Comparison of ENCODE assay signal across 19 cellular contexts in genomic region chr9:79012561-79012960, GRCh38.
DNase-seq lines count a peak whose midpoint lies in the region; ATAC-seq and TF ChIP-seq lines count a peak whose summit lies in the region.
"Had no signal": no experiment of that assay in that cellular context is flagged by ENCODE, and none has a peak within 500 bp of the region (broad histone marks: within the 10 kb centered on the region; RNA-seq: fewer than 3 reads in every experiment).

No MANE protein-coding gene starts in this region.

- H2AK5ac ChIP-seq in IMR-90 (ENCODE audit: low read depth, low read length): no peak overlapping the region

- H3K9me3 Mint-ChIP-seq in activated T-helper 17 cell treated with anti-CD3 and anti-CD28 coated beads, Interleukin-2, amount 50 U/mL, for 72 hours: peaks cover 4% of the 10 kb centered on the region
- no peaks in the 10 kb centered on the region for H3K9me3 Mint-ChIP-seq in chondrocyte (ENCODE audit: low read depth)

- no peak for TF ChIP-seq RAD21 in IMR-90 (IDR thresholded peaks at IDR 0.05; ENCODE audit: low read length)

- CTCF ChIA-PET in BJ (lab: Yijun Ruan, JAX): no interaction called here
- CTCF ChIA-PET in IMR-90 (lab: Yijun Ruan, JAX): no interaction called here

- no peak overlapping the region for H3K4ac ChIP-seq in IMR-90 (ENCODE audit: low read depth, low read length)

- dilution Hi-C loops in IMR-90 (cut with HindIII; ENCODE audit: low sequenced_read_pairs, unreplicated experiment): no loop called here

- H3K79me1 ChIP-seq in IMR-90 (ENCODE audit: low read depth in 1 of 2, low read length in 2 of 2): peaks cover 0 to 3% of the 10 kb centered on the region in 2 experiments; a peak in 2 of 4 replicates

- BruUV-seq in IMR-90 (replicated peaks; lab: Mats Ljungman, UMichigan): no TSS peak

- POLR2A ChIA-PET in BJ (lab: Charles Lee) (interaction anchor here (1.7 kb wide), 1 partner anchor 10 kb away, joined by 5 read pairs; no protein-coding TSS in a partner anchor), IMR-90 (lab: Charles Lee; ENCODE audit: unreplicated experiment) (no interaction called here)

- intact Hi-C loops in IMR-90 (cut with micrococcal nuclease): no loop called here
- intact Hi-C loops in esophagus muscularis mucosa (cut with DNase I): no loop called here

- H3K4me3 ChIP-seq in BJ (ENCODE audit: low read depth, low read length) (no peak overlapping the region), IMR-90 (ENCODE audit: insufficient read depth, low read depth, low read length) (no peak overlapping the region), cardiac fibroblast (replicated peaks in 1 of 2; ENCODE audit: low read depth in 2 of 2, low read length in 2 of 2) (no peak overlapping the region), esophagus muscularis mucosa (no peak overlapping the region)
- H3K4me3 ChIP-seq: prostate gland, stomach had no signal

- no peak overlapping the region for H3K27ac ChIP-seq in IMR-90 (ENCODE audit: insufficient read depth, low read length)
- H3K27ac ChIP-seq in esophagus muscularis mucosa (replicated peaks in 1 of 4): no peak overlapping the region
- H3K27ac ChIP-seq: prostate gland, stomach had no signal

- in situ Hi-C loops in IMR-90 (cut with MboI; ENCODE audit: low sequenced_read_pairs): no loop called here

- H3K36me3 ChIP-seq in BJ (ENCODE audit: control insufficient read depth, insufficient read depth, low read length): no peaks in the 10 kb centered on the region
- H3K36me3 ChIP-seq in IMR-90 (ENCODE audit: control insufficient read depth, insufficient read depth, low read length): no peaks in the 10 kb centered on the region
- no peaks in the 10 kb centered on the region for H3K36me3 ChIP-seq in esophagus muscularis mucosa
- H3K36me3 ChIP-seq: prostate gland, stomach had no signal

- H3K18ac ChIP-seq in IMR-90 (ENCODE audit: low read depth, low read length): peak overlapping the region; percentile 57; the same call in 1 of the 2 replicates

- H3K56ac ChIP-seq in IMR-90 (ENCODE audit: extremely low read depth, insufficient read depth, low read length): no peak overlapping the region

- no peaks in the 10 kb centered on the region for H3K27me3 Mint-ChIP-seq in activated T-helper 17 cell treated with anti-CD3 and anti-CD28 coated beads, Interleukin-2, amount 50 U/mL, for 72 hours
- no peaks in the 10 kb centered on the region for H3K27me3 Mint-ChIP-seq in chondrocyte (ENCODE audit: low read depth)
- H3K27me3 Mint-ChIP-seq: B cell had no signal

- H2BK15ac ChIP-seq in IMR-90 (ENCODE audit: low read depth, low read length): no peak overlapping the region

- H3K23ac ChIP-seq in IMR-90 (ENCODE audit: low read depth, low read length): no peak overlapping the region

- no peak overlapping the region for H3K27ac Mint-ChIP-seq in activated T-helper 17 cell treated with anti-CD3 and anti-CD28 coated beads, Interleukin-2, amount 50 U/mL, for 72 hours
- no peak overlapping the region for H3K27ac Mint-ChIP-seq in chondrocyte (ENCODE audit: unreplicated experiment)
- H3K27ac Mint-ChIP-seq: activated T-cell treated with anti-CD3 and anti-CD28 coated beads, Interleukin-2, amount 50 U/mL, for 72 hours; B cell had no signal

- peak overlapping the region; percentile 60; the same call in 1 of the 2 replicates for H4K91ac ChIP-seq in IMR-90 (ENCODE audit: insufficient read depth, low read depth, low read length)

- H3K4me1 ChIP-seq in IMR-90 (ENCODE audit: control insufficient read depth, insufficient read depth, low read length) (peaks cover 13% of the 10 kb centered on the region), esophagus muscularis mucosa (no peaks in the 10 kb centered on the region)
- H3K4me1 ChIP-seq: prostate gland, stomach had no signal

- no peak overlapping the region for H4K5ac ChIP-seq in IMR-90 (ENCODE audit: low read depth, low read length)

- H3K9me3 ChIP-seq in IMR-90 (ENCODE audit: control insufficient read depth, insufficient read depth, low read length): no peaks in the 10 kb centered on the region
- no peaks in the 10 kb centered on the region for H3K9me3 ChIP-seq in esophagus muscularis mucosa
- H3K9me3 ChIP-seq: prostate gland, stomach had no signal

- TF ChIP-seq CTCF in BJ (IDR thresholded peaks at IDR 0.05; ENCODE audit: insufficient read depth, low read depth, low read length) (no peak), IMR-90 (conservative IDR thresholded peaks at IDR 0.05; ENCODE audit: low read depth, low read length) (no peak), cardiac fibroblast (IDR thresholded peaks at IDR 0.05; ENCODE audit: low read depth, low read length) (no peak), esophagus muscularis mucosa (IDR thresholded peaks at IDR 0.05) (no peak), chondrocyte (IDR thresholded peaks at IDR 0.05) (no peak)

- DNase-seq in BJ (ENCODE audit: low read depth) (peak; percentile 42), IMR-90 (peak; percentile 70), cardiac fibroblast (ENCODE audit: low read depth in 2 of 2) (peak; percentile 26 to 72), lung microvascular endothelial cell (ENCODE audit: low read depth in 2 of 2) (peak; percentile 81 to 94), esophagus muscularis mucosa (ENCODE audit: extremely low spot score) (no peak), chondrocyte (ENCODE audit: low spot score) (no peak), NCI-H774 (lab: John Stamatoyannopoulos, UW) (no peak)
- DNase-seq: activated CD4-positive, alpha-beta T cell treated with anti-CD3 and anti-CD28 coated beads, Interleukin-2, amount 50 U/mL, for 4 hours; activated T-cell treated with anti-CD3 and anti-CD28 coated beads, Interleukin-2, amount 50 U/mL, for 72 hours; cortex of kidney; left ventricle myocardium superior; NCI-H1930; NCI-H510A treated with DMSO at 0.1 percent for 48 hours; stomach had no signal

- no peaks in the 10 kb centered on the region for H4K20me1 ChIP-seq in IMR-90 (ENCODE audit: insufficient read depth, low read length)

- peak overlapping the region; percentile 52; the same call in 1 of the 2 replicates for H2BK20ac ChIP-seq in IMR-90 (ENCODE audit: low read depth, low read length)

- peak overlapping the region; percentile 98 for H2BK5ac ChIP-seq in IMR-90 (ENCODE audit: low read depth, low read length, poor library complexity, severe bottlenecking)

- no peak overlapping the region for H3K4me3 Mint-ChIP-seq in activated T-helper 17 cell treated with anti-CD3 and anti-CD28 coated beads, Interleukin-2, amount 50 U/mL, for 72 hours
- no peak overlapping the region for H3K4me3 Mint-ChIP-seq in chondrocyte (ENCODE audit: unreplicated experiment)
- H3K4me3 Mint-ChIP-seq: activated T-cell treated with anti-CD3 and anti-CD28 coated beads, Interleukin-2, amount 50 U/mL, for 72 hours; B cell had no signal

- TF ChIP-seq POLR2A in IMR-90 (IDR thresholded peaks at IDR 0.05; ENCODE audit: low read depth, low read length): no peak
- TF ChIP-seq POLR2A in esophagus muscularis mucosa (IDR thresholded peaks at IDR 0.05; ENCODE audit: low read depth): no peak

- peak overlapping the region in 1 of 2 experiments; percentile 20; a peak in 2 of 4 replicates for H4K8ac ChIP-seq in IMR-90 (ENCODE audit: low read depth in 2 of 2, low read length in 2 of 2)

- no peak overlapping the region for H3K4me2 ChIP-seq in IMR-90 (ENCODE audit: low read depth, low read length)

- H2AFZ ChIP-seq in IMR-90 (replicated peaks; ENCODE audit: low read length, poor library complexity): no peak overlapping the region

- H3K27me3 ChIP-seq in BJ (ENCODE audit: control insufficient read depth, insufficient read depth, low read length) (no peaks in the 10 kb centered on the region), IMR-90 (ENCODE audit: control insufficient read depth, insufficient read depth, low read length) (no peaks in the 10 kb centered on the region), esophagus muscularis mucosa (no peaks in the 10 kb centered on the region)
- H3K27me3 ChIP-seq: stomach had no signal

- peaks cover 7% of the 10 kb centered on the region for H3K9me1 ChIP-seq in IMR-90 (ENCODE audit: insufficient read depth, low read length)

- no peaks in the 10 kb centered on the region for H3K36me3 Mint-ChIP-seq in activated T-helper 17 cell treated with anti-CD3 and anti-CD28 coated beads, Interleukin-2, amount 50 U/mL, for 72 hours (ENCODE audit: low read depth)
- H3K36me3 Mint-ChIP-seq in chondrocyte (ENCODE audit: low read depth): no peaks in the 10 kb centered on the region

- H3K9ac ChIP-seq in IMR-90 (ENCODE audit: low read depth, low read length): no peak overlapping the region

- no peak overlapping the region for H3K14ac ChIP-seq in IMR-90 (replicated peaks; ENCODE audit: low read depth, low read length)

- H3K4me1 Mint-ChIP-seq in activated T-helper 17 cell treated with anti-CD3 and anti-CD28 coated beads, Interleukin-2, amount 50 U/mL, for 72 hours: no peaks in the 10 kb centered on the region
- H3K4me1 Mint-ChIP-seq in chondrocyte (ENCODE audit: low read depth): peaks cover 29% of the 10 kb centered on the region

- no peak overlapping the region for H2AK9ac ChIP-seq in IMR-90 (replicated peaks; ENCODE audit: low read depth, low read length, poor library complexity)

- 0 out of 2 replicates have a peak, but pooled peaks have one; percentile 27 for ATAC-seq in IMR-90 (ENCODE audit: low read depth)
- no peak for ATAC-seq in activated T-helper 17 cell treated with anti-CD3 and anti-CD28 coated beads, Interleukin-2, amount 50 U/mL, for 72 hours (replicated peaks)
- ATAC-seq: activated T-cell treated with anti-CD3 and anti-CD28 coated beads, Interleukin-2, amount 50 U/mL, for 72 hours; esophagus mucosa; left ventricle myocardium superior; SK-N-SH treated with all-trans-retinoic acid at 6 μM for 48 hours had no signal

- TF ChIP-seq EP300 in esophagus muscularis mucosa (IDR thresholded peaks at IDR 0.05): no peak

- H2BK120ac ChIP-seq in IMR-90 (ENCODE audit: low read depth, low read length): 0 out of 2 replicates have a peak overlapping the region, but pooled peaks have one; percentile 87

TF ChIP-seq in IMR-90, 13 proteins besides CTCF, POLR2A, EP300 and RAD21:
- TF ChIP-seq BHLHE40 (IDR thresholded peaks at IDR 0.05; ENCODE audit: low read depth, low read length) (peak; percentile 67; the same call in 1 of the 2 replicates), CEBPB (IDR thresholded peaks at IDR 0.05; ENCODE audit: low read depth, low read length) (no peak), RCOR1 (IDR thresholded peaks at IDR 0.05; ENCODE audit: insufficient replicate concordance, low read length) (no peak), MXI1 (IDR thresholded peaks at IDR 0.05; ENCODE audit: borderline replicate concordance, low read depth, low read length) (no peak)

Comparison
In these comparisons a context has a peak if more than half of its experiments do, and no peak if none do; other contexts are left out.
1. DNase-seq: peak in BJ (single experiment), IMR-90 (single experiment), cardiac fibroblast (2 of 2) and lung microvascular endothelial cell (2 of 2); none in esophagus muscularis mucosa (single experiment), chondrocyte (single experiment) and NCI-H774 (single experiment).